9 cellular contexts compared by ENCODE assay signal in genomic region chr14:90483551-90483950, GRCh38.
DNase-seq lines count a peak whose midpoint lies in the region; ATAC-seq and TF ChIP-seq lines count a peak whose summit lies in the region.
"Had no signal": no experiment of that assay in that cellular context is flagged by ENCODE, and none has a peak within 500 bp of the region (broad histone marks: within the 10 kb centered on the region; RNA-seq: fewer than 3 reads in every experiment).

No MANE protein-coding gene starts in this region.

- H3K9me3 ChIP-seq in CD4-positive, alpha-beta T cell (ENCODE audit: control insufficient read depth, low read length) = no peaks in the 10 kb centered on the region
- H3K9me3 ChIP-seq in MG63 = no peaks in the 10 kb centered on the region

- peaks cover 10% of the 10 kb centered on the region for H3K27me3 Mint-ChIP-seq in CD4-positive, alpha-beta T cell
- no peaks in the 10 kb centered on the region for H3K27me3 Mint-ChIP-seq in activated CD8-positive, alpha-beta T cell treated with anti-CD3 and anti-CD28 coated beads for 36 hours
- peaks cover 2 to 7% (median 2%) of the 10 kb centered on the region in 3 donors for H3K27me3 Mint-ChIP-seq in immature natural killer cell (ENCODE audit: low read depth in 3 of 3)

- no peaks in the 10 kb centered on the region for H3K36me3 ChIP-seq in MG63

- TF ChIP-seq CTCF in CD4-positive, alpha-beta T cell (IDR thresholded peaks at IDR 0.05) = no peak
- TF ChIP-seq CTCF in activated CD8-positive, alpha-beta T cell treated with anti-CD3 and anti-CD28 coated beads for 36 hours (IDR thresholded peaks at IDR 0.05) = no peak

- peaks cover 3% of the 10 kb centered on the region for H3K9me3 Mint-ChIP-seq in CD4-positive, alpha-beta T cell
- peaks cover 2% of the 10 kb centered on the region for H3K9me3 Mint-ChIP-seq in activated CD8-positive, alpha-beta T cell treated with anti-CD3 and anti-CD28 coated beads for 36 hours
- H3K9me3 Mint-ChIP-seq in immature natural killer cell = peaks cover 0 to 2% (median 0%) of the 10 kb centered on the region in 6 donors

- H3K36me3 Mint-ChIP-seq in CD4-positive, alpha-beta T cell (ENCODE audit: low read depth) = no peaks in the 10 kb centered on the region
- H3K36me3 Mint-ChIP-seq in activated CD8-positive, alpha-beta T cell treated with anti-CD3 and anti-CD28 coated beads for 36 hours (ENCODE audit: low read depth) = no peaks in the 10 kb centered on the region
- no peaks in the 10 kb centered on the region for H3K36me3 Mint-ChIP-seq in immature natural killer cell

- CTCF ChIA-PET in CD4-positive, alpha-beta T cell (lab: Charles Lee) = interaction anchor here (0.5 kb wide), 1 partner anchor 21 kb away, joined by 3 read pairs; no protein-coding TSS in a partner anchor
- CTCF ChIA-PET in activated CD8-positive, alpha-beta T cell treated with anti-CD3 and anti-CD28 coated beads for 36 hours (lab: Charles Lee) = interaction anchor here (1.3 kb wide), 1 partner anchor 10 kb away, joined by 4 read pairs; no protein-coding TSS in a partner anchor

- POLR2A ChIA-PET in CD4-positive, alpha-beta T cell (lab: Charles Lee) = interaction anchor here (1.0 to 1.5 kb wide), 2 partner anchors 100 to 101 kb away, joined by 3 to 4 read pairs; no protein-coding TSS in a partner anchor
- POLR2A ChIA-PET in activated CD8-positive, alpha-beta T cell treated with anti-CD3 and anti-CD28 coated beads for 36 hours (lab: Charles Lee) = interaction anchor here (0.8 kb wide), 1 partner anchor 153 kb away, joined by 3 read pairs; no protein-coding TSS in a partner anchor

- DNase-seq in CD4-positive, alpha-beta T cell = peak; percentile 3 to 59 (median 38)
- peak; percentile 70 for DNase-seq in Jurkat, Clone E6-1 (ENCODE audit: low read depth, low spot score)
- DNase-seq in activated CD8-positive, alpha-beta T cell treated with anti-CD3 and anti-CD28 coated beads for 36 hours = peak; percentile 46
- DNase-seq in immature natural killer cell = peak in 2 of 3 donors; percentile 2 to 8
- DNase-seq in NCI-H1694 treated with DMSO at 0.1 percent for 48 hours (lab: John Stamatoyannopoulos, UW) = no peak
- no peak for DNase-seq in MG63
- no peak for DNase-seq in NCI-H524 (lab: John Stamatoyannopoulos, UW)
- DNase-seq: activated naive CD8-positive, alpha-beta T cell treated with anti-CD3 and anti-CD28 coated beads, Interleukin-2, amount 10 ng/mL, durations not matched to agents 7 days and 5 days had no signal

- ATAC-seq in CD4-positive, alpha-beta T cell (ENCODE audit: poor library complexity) = peak; percentile 83
- peak; percentile 49 for ATAC-seq in activated CD8-positive, alpha-beta T cell treated with anti-CD3 and anti-CD28 coated beads for 36 hours
- ATAC-seq in GM19467 (IDR thresholded peaks at IDR 0.05; ENCODE audit: unreplicated experiment) = no peak

- H3K27ac ChIP-seq in CD4-positive, alpha-beta T cell (ENCODE audit: low read depth, low read length) = no peak overlapping the region

- no peak overlapping the region for H3K27ac Mint-ChIP-seq in CD4-positive, alpha-beta T cell
- H3K27ac Mint-ChIP-seq in activated CD8-positive, alpha-beta T cell treated with anti-CD3 and anti-CD28 coated beads for 36 hours = no peak overlapping the region
- H3K27ac Mint-ChIP-seq in immature natural killer cell = no peak overlapping the region
- H3K27ac Mint-ChIP-seq: activated naive CD8-positive, alpha-beta T cell treated with anti-CD3 and anti-CD28 coated beads, Interleukin-2, amount 10 ng/mL, durations not matched to agents 7 days and 5 days had no signal

- H3K4me3 ChIP-seq in Jurkat, Clone E6-1 (ENCODE audit: low read length) = no peak overlapping the region
- H3K4me3 ChIP-seq in MG63 = no peak overlapping the region

- H3K27me3 ChIP-seq in CD4-positive, alpha-beta T cell (ENCODE audit: control insufficient read depth, insufficient read depth, low read length) = no peaks in the 10 kb centered on the region
- H3K27me3 ChIP-seq in MG63 = no peaks in the 10 kb centered on the region

- peak overlapping the region; percentile 58 for H3K4me3 Mint-ChIP-seq in CD4-positive, alpha-beta T cell
- H3K4me3 Mint-ChIP-seq in activated CD8-positive, alpha-beta T cell treated with anti-CD3 and anti-CD28 coated beads for 36 hours = no peak overlapping the region
- H3K4me3 Mint-ChIP-seq in immature natural killer cell = peak overlapping the region in 2 of 5 donors; percentile 5 to 20
- H3K4me3 Mint-ChIP-seq: activated naive CD8-positive, alpha-beta T cell treated with anti-CD3 and anti-CD28 coated beads, Interleukin-2, amount 10 ng/mL, durations not matched to agents 7 days and 5 days had no signal

- intact Hi-C loops in CD4-positive, alpha-beta T cell (cut with DNase I, micrococcal nuclease) = no loop called here
- intact Hi-C loops in activated CD8-positive, alpha-beta T cell treated with anti-CD3 and anti-CD28 coated beads for 36 hours (cut with micrococcal nuclease) = no loop called here

- H3K4me1 Mint-ChIP-seq in CD4-positive, alpha-beta T cell (ENCODE audit: low read depth) = peaks cover 17% of the 10 kb centered on the region
- peaks cover 11% of the 10 kb centered on the region for H3K4me1 Mint-ChIP-seq in activated CD8-positive, alpha-beta T cell treated with anti-CD3 and anti-CD28 coated beads for 36 hours (ENCODE audit: low read depth)
- peaks cover 12 to 13% of the 10 kb centered on the region in 2 donors for H3K4me1 Mint-ChIP-seq in immature natural killer cell

Comparison
In these comparisons a context has a peak if more than half of its experiments do, and no peak if none do; other contexts are left out.
1. DNase-seq: peak in CD4-positive, alpha-beta T cell (10 of 10), Jurkat, Clone E6-1 (single experiment), activated CD8-positive, alpha-beta T cell treated with anti-CD3 and anti-CD28 coated beads for 36 hours (single experiment) and immature natural killer cell (2 of 3); none in NCI-H1694 treated with DMSO at 0.1 percent for 48 hours (single experiment), MG63 (single experiment) and NCI-H524 (0 of 2).